Comparison of ENCODE assay signal across 18 cellular contexts in genomic region chr17:62793919-62794665, GRCh38. TPM values are rescaled to one million over a fixed set of nuclear protein-coding genes. Genes with fewer than 3 reads are reported as not detected.
DNase-seq lines count a peak whose midpoint lies in the region; ATAC-seq and FAIRE-seq lines count a peak whose summit lies in the region.
"Had no signal": no experiment of that assay in that cellular context is flagged by ENCODE, and none has a peak within 500 bp of the region (broad histone marks: within the 10 kb centered on the region; RNA-seq: fewer than 3 reads in every experiment).

No MANE protein-coding gene starts in this region.

- no peak for DNase-seq in activated naive CD4-positive, alpha-beta T cell (lab: John Stamatoyannopoulos, UW)
- DNase-seq in T-helper 17 cell (no peak), foreskin melanocyte (peak; percentile 67), NCI-H2107 treated with DMSO at 0.1 percent for 48 hours (lab: John Stamatoyannopoulos, UW; ENCODE audit: unreplicated experiment) (no peak), KBM-7 (no peak), small intestine (no peak)
- DNase-seq: activated naive CD4-positive, alpha-beta T cell treated with anti-CD3 and anti-CD28 coated beads, Interleukin-2, amount 50 U/mL, for 16 hours; DMS153; foreskin keratinocyte; NCI-H1048; NCI-H2171 treated with DMSO at 0.1 percent for 48 hours; NK-92 treated with Interleukin-12 subunit alpha and Interleukin-12 subunit beta, amount 100 ng/mL, for 24 hours; Right ventricle myocardium superior had no signal

- no peaks in the 10 kb centered on the region for H3K36me3 Mint-ChIP-seq in activated naive CD4-positive, alpha-beta T cell treated with anti-CD3 and anti-CD28 coated beads, Interleukin-2, amount 50 U/mL, for 24 hours
- H3K36me3 Mint-ChIP-seq in T-helper 17 cell (ENCODE audit: low read depth) = no peaks in the 10 kb centered on the region

- peaks cover 11% of the 10 kb centered on the region for H3K4me1 Mint-ChIP-seq in activated naive CD4-positive, alpha-beta T cell treated with anti-CD3 and anti-CD28 coated beads, Interleukin-2, amount 50 U/mL, for 24 hours
- H3K4me1 Mint-ChIP-seq in T-helper 17 cell = peaks cover 10% of the 10 kb centered on the region

- H3K4me3 Mint-ChIP-seq in activated naive CD4-positive, alpha-beta T cell treated with anti-CD3 and anti-CD28 coated beads, Interleukin-2, amount 50 U/mL, for 24 hours = peak overlapping the region; percentile 72
- H3K4me3 Mint-ChIP-seq in T-helper 17 cell = peak overlapping the region; percentile 60

- WGBS in small intestine, 3 donors = 64 to 67% (median 67%) methylated on average over 3 of the region's 3 CpGs

- ATAC-seq in T-helper 17 cell = no peak
- no peak for ATAC-seq in GM19324 (IDR thresholded peaks at IDR 0.05; ENCODE audit: low FRiP score, unreplicated experiment)
- ATAC-seq: foreskin keratinocyte had no signal

- no peaks in the 10 kb centered on the region for H3K9me3 ChIP-seq in T-helper 17 cell (ENCODE audit: control insufficient read depth, low read length, poor library complexity, severe bottlenecking)
- H3K9me3 ChIP-seq in small intestine (ENCODE audit: control insufficient read depth, low read depth) = no peaks in the 10 kb centered on the region
- H3K9me3 ChIP-seq: thoracic aorta had no signal

- H3K36me3 ChIP-seq in small intestine (ENCODE audit: control insufficient read depth in 2 of 2, insufficient read depth in 2 of 2, low read length in 2 of 2) = no peaks in the 10 kb centered on the region
- H3K36me3 ChIP-seq: thoracic aorta had no signal

- H3K27ac Mint-ChIP-seq in activated naive CD4-positive, alpha-beta T cell treated with anti-CD3 and anti-CD28 coated beads, Interleukin-2, amount 50 U/mL, for 24 hours = peak overlapping the region; percentile 63
- H3K27ac Mint-ChIP-seq in T-helper 17 cell = no peak overlapping the region

- no peak overlapping the region for H3K27ac ChIP-seq in small intestine (ENCODE audit: low read depth in 1 of 2, low read length in 1 of 2)
- H3K27ac ChIP-seq: foreskin keratinocyte, thoracic aorta had no signal

- no peaks in the 10 kb centered on the region for H3K4me1 ChIP-seq in small intestine (ENCODE audit: control insufficient read depth in 2 of 2, insufficient read depth in 1 of 2, low read depth in 1 of 2, low read length in 1 of 2)
- H3K4me1 ChIP-seq: foreskin keratinocyte had no signal

- H3K27me3 Mint-ChIP-seq in activated naive CD4-positive, alpha-beta T cell treated with anti-CD3 and anti-CD28 coated beads, Interleukin-2, amount 50 U/mL, for 24 hours = peaks cover 14% of the 10 kb centered on the region
- peaks cover 27% of the 10 kb centered on the region for H3K27me3 Mint-ChIP-seq in T-helper 17 cell

- no peaks in the 10 kb centered on the region for H3K27me3 ChIP-seq in small intestine (ENCODE audit: control insufficient read depth in 2 of 2, insufficient read depth in 2 of 2, low read length in 2 of 2)
- H3K27me3 ChIP-seq: foreskin keratinocyte had no signal

- FAIRE-seq in small intestine (lab: Jason Lieb, UNC) = no peak

- H3K9me3 Mint-ChIP-seq in activated naive CD4-positive, alpha-beta T cell treated with anti-CD3 and anti-CD28 coated beads, Interleukin-2, amount 50 U/mL, for 24 hours = no peaks in the 10 kb centered on the region

- no peak overlapping the region for H3K4me3 ChIP-seq in small intestine (ENCODE audit: low read depth in 1 of 2, low read length in 2 of 2)

- in situ Hi-C loops in KBM-7 (cut with MboI; ENCODE audit: low pct_unique_long_range_greater_than_20kb, low sequenced_read_pairs) = no loop called here

RNA-seq across cellular contexts. Expression of gene MARCHF10, which starts 14.0 kb away (rescaled TPM):
- total RNA-seq in T-helper 17 cell = under 1 TPM; 0.26 to 0.80 TPM
- polyA plus RNA-seq in small intestine = under 1 TPM in 1 of 3 donors, not detected in 2; 0.13 TPM
- total RNA-seq: cardiac septum, foreskin keratinocyte, liver, Right ventricle myocardium superior, thoracic aorta had no signal
- polyA plus RNA-seq: liver had no signal
